In genomic region chr2:218853766-218854165, GRCh38 we compare ENCODE assay signal across 16 cellular contexts. TPM values are rescaled to one million over a fixed set of nuclear protein-coding genes. Genes with fewer than 3 reads are reported as not detected.
DNase-seq lines count a peak whose midpoint lies in the region; ATAC-seq, FAIRE-seq and TF ChIP-seq lines count a peak whose summit lies in the region.
"Had no signal": no experiment of that assay in that cellular context is flagged by ENCODE, and none has a peak within 500 bp of the region (broad histone marks: within the 10 kb centered on the region; RNA-seq: fewer than 3 reads in every experiment).

No MANE protein-coding gene starts in this region.

- WGBS in esophagus muscularis mucosa = 38% methylated on average over 5 of the region's 5 CpGs

- TF ChIP-seq POLR2A in esophagus muscularis mucosa (IDR thresholded peaks at IDR 0.05; ENCODE audit: low read depth) = no peak

- H3K36me3 ChIP-seq in Panc1 (ENCODE audit: control insufficient read depth, insufficient read depth, low read length) = no peaks in the 10 kb centered on the region
- no peaks in the 10 kb centered on the region for H3K36me3 ChIP-seq in esophagus muscularis mucosa
- H3K36me3 ChIP-seq: cardiac muscle cell had no signal

- peak; percentile 17 for DNase-seq in activated naive CD8-positive, alpha-beta T cell treated with anti-CD3 and anti-CD28 coated beads, Interleukin-2, amount 10 ng/mL, durations not matched to agents 7 days and 5 days
- DNase-seq in activated naive CD8-positive, alpha-beta T cell treated with anti-CD3 and anti-CD28 coated beads, Interleukin-2, amount 50 U/mL, for 24 hours = no peak
- DNase-seq in Panc1 (ENCODE audit: low read depth, low spot score) (no peak), fibroblast of pulmonary artery (ENCODE audit: low read depth) (peak; percentile 38), urothelium cell line (ENCODE audit: low spot score) (peak; percentile 76), esophagus muscularis mucosa (ENCODE audit: extremely low spot score) (no peak)
- no peak for DNase-seq in activated CD4-positive, alpha-beta T cell treated with anti-CD3 and anti-CD28 coated beads for 1 hour
- DNase-seq: foreskin melanocyte, T-cell had no signal

- no peak for ATAC-seq in activated naive CD8-positive, alpha-beta T cell treated with anti-CD3 and anti-CD28 coated beads, Interleukin-2, amount 10 ng/mL, durations not matched to agents 7 days and 5 days (ENCODE audit: low read depth)
- no peak for ATAC-seq in activated naive CD8-positive, alpha-beta T cell treated with anti-CD3 and anti-CD28 coated beads, Interleukin-2, amount 50 U/mL, for 24 hours
- peak; percentile 34 for ATAC-seq in Panc1
- no peak for ATAC-seq in GM21825 (IDR thresholded peaks at IDR 0.05; ENCODE audit: unreplicated experiment)

- H3K9me3 Mint-ChIP-seq in activated naive CD8-positive, alpha-beta T cell treated with anti-CD3 and anti-CD28 coated beads, Interleukin-2, amount 10 ng/mL, durations not matched to agents 7 days and 5 days = no peaks in the 10 kb centered on the region
- H3K9me3 Mint-ChIP-seq in activated naive CD8-positive, alpha-beta T cell treated with anti-CD3 and anti-CD28 coated beads, Interleukin-2, amount 50 U/mL, for 24 hours = no peaks in the 10 kb centered on the region
- H3K9me3 Mint-ChIP-seq: T-cell had no signal

- POLR2A ChIA-PET in activated naive CD8-positive, alpha-beta T cell treated with anti-CD3 and anti-CD28 coated beads, Interleukin-2, amount 10 ng/mL, durations not matched to agents 7 days and 5 days (lab: Charles Lee) = no interaction called here
- POLR2A ChIA-PET in Panc1 (lab: Charles Lee) = no interaction called here

- H3K4me3 Mint-ChIP-seq in activated naive CD8-positive, alpha-beta T cell treated with anti-CD3 and anti-CD28 coated beads, Interleukin-2, amount 10 ng/mL, durations not matched to agents 7 days and 5 days = no peak overlapping the region
- no peak overlapping the region for H3K4me3 Mint-ChIP-seq in activated naive CD8-positive, alpha-beta T cell treated with anti-CD3 and anti-CD28 coated beads, Interleukin-2, amount 50 U/mL, for 24 hours
- H3K4me3 Mint-ChIP-seq: T-cell had no signal

- CTCF ChIA-PET in Panc1 (lab: Charles Lee) = interaction anchor here (0.7 to 1.3 kb wide), 3 partner anchors 10 to 44 kb away, joined by 4 to 5 read pairs (median 4); no protein-coding TSS in a partner anchor

- no peak for FAIRE-seq in urothelium cell line (lab: Jason Lieb, UNC)
- FAIRE-seq: G401.6 had no signal

- H3K36me3 Mint-ChIP-seq in activated naive CD8-positive, alpha-beta T cell treated with anti-CD3 and anti-CD28 coated beads, Interleukin-2, amount 10 ng/mL, durations not matched to agents 7 days and 5 days = no peaks in the 10 kb centered on the region
- no peaks in the 10 kb centered on the region for H3K36me3 Mint-ChIP-seq in activated naive CD8-positive, alpha-beta T cell treated with anti-CD3 and anti-CD28 coated beads, Interleukin-2, amount 50 U/mL, for 24 hours (ENCODE audit: low read depth)
- H3K36me3 Mint-ChIP-seq: T-cell had no signal

- H3K4me1 ChIP-seq in Panc1 (ENCODE audit: control insufficient read depth, insufficient read depth, low read length) (peaks cover 21% of the 10 kb centered on the region), esophagus muscularis mucosa (peaks cover under 1 to 6% (median 3%) of the 10 kb centered on the region in 4 donors)
- H3K4me1 ChIP-seq: parathyroid adenoma had no signal

- no peak overlapping the region for H3K4me3 ChIP-seq in Panc1 (ENCODE audit: low read depth in 2 of 2, low read length in 2 of 2)
- H3K4me3 ChIP-seq in fibroblast of pulmonary artery (replicated peaks; ENCODE audit: low read depth, low read length) = no peak overlapping the region
- H3K4me3 ChIP-seq in esophagus muscularis mucosa = no peak overlapping the region
- H3K4me3 ChIP-seq: cardiac muscle cell, lung had no signal

- TF ChIP-seq EP300 in esophagus muscularis mucosa (IDR thresholded peaks at IDR 0.05) = no peak

- intact Hi-C loops in Panc1 (cut with micrococcal nuclease; ENCODE audit: unreplicated experiment) (loop anchor here (2.0 to 10.0 kb wide), 3 partner anchors 45 to 301 kb away; no protein-coding TSS in a partner anchor), esophagus muscularis mucosa (cut with DNase I) (loop anchor here (2.0 kb wide), 1 partner anchor 45 kb away; no protein-coding TSS in a partner anchor)

- H3K27me3 Mint-ChIP-seq in activated naive CD8-positive, alpha-beta T cell treated with anti-CD3 and anti-CD28 coated beads, Interleukin-2, amount 10 ng/mL, durations not matched to agents 7 days and 5 days = peaks cover 66% of the 10 kb centered on the region
- H3K27me3 Mint-ChIP-seq in activated naive CD8-positive, alpha-beta T cell treated with anti-CD3 and anti-CD28 coated beads, Interleukin-2, amount 50 U/mL, for 24 hours = peaks cover 69% of the 10 kb centered on the region

- BruUV-seq in Panc1 (replicated peaks; lab: Mats Ljungman, UMichigan) = no TSS peak

- no peaks in the 10 kb centered on the region for H3K9me3 ChIP-seq in Panc1 (ENCODE audit: control insufficient read depth, insufficient read depth, low read depth, low read length)
- no peaks in the 10 kb centered on the region for H3K9me3 ChIP-seq in esophagus muscularis mucosa

- H3K27ac ChIP-seq in Panc1 (ENCODE audit: low read length) = no peak overlapping the region
- H3K27ac ChIP-seq in esophagus muscularis mucosa (replicated peaks in 1 of 4) = no peak overlapping the region
- H3K27ac ChIP-seq: cardiac muscle cell, parathyroid adenoma had no signal

- TF ChIP-seq CTCF in Panc1 (IDR thresholded peaks at IDR 0.05) (no peak), fibroblast of pulmonary artery (IDR thresholded peaks at IDR 0.05; ENCODE audit: low read length, missing control alignments) (no peak), esophagus muscularis mucosa (IDR thresholded peaks at IDR 0.05) (no peak)

- in situ Hi-C loops in Panc1 (cut with HindIII; ENCODE audit: low pct_unique_long_range_greater_than_20kb, low sequenced_read_pairs) = no loop called here

- no peaks in the 10 kb centered on the region for H3K27me3 ChIP-seq in Panc1 (ENCODE audit: control insufficient read depth, insufficient read depth, low read length)
- peaks cover 0 to 91% (median 32%) of the 10 kb centered on the region in 4 donors for H3K27me3 ChIP-seq in esophagus muscularis mucosa

- no peak overlapping the region for H3K27ac Mint-ChIP-seq in activated naive CD8-positive, alpha-beta T cell treated with anti-CD3 and anti-CD28 coated beads, Interleukin-2, amount 10 ng/mL, durations not matched to agents 7 days and 5 days
- H3K27ac Mint-ChIP-seq in activated naive CD8-positive, alpha-beta T cell treated with anti-CD3 and anti-CD28 coated beads, Interleukin-2, amount 50 U/mL, for 24 hours = no peak overlapping the region
- H3K27ac Mint-ChIP-seq: T-cell had no signal

- peaks cover 2% of the 10 kb centered on the region for H3K4me1 Mint-ChIP-seq in activated naive CD8-positive, alpha-beta T cell treated with anti-CD3 and anti-CD28 coated beads, Interleukin-2, amount 10 ng/mL, durations not matched to agents 7 days and 5 days
- peaks cover 2% of the 10 kb centered on the region for H3K4me1 Mint-ChIP-seq in activated naive CD8-positive, alpha-beta T cell treated with anti-CD3 and anti-CD28 coated beads, Interleukin-2, amount 50 U/mL, for 24 hours

RNA-seq across cellular contexts. Expression of gene WNT6, which starts 5.8 kb away (rescaled TPM):
- total RNA-seq in activated naive CD8-positive, alpha-beta T cell treated with anti-CD3 and anti-CD28 coated beads, Interleukin-2, amount 10 ng/mL, durations not matched to agents 7 days and 5 days = not detected
- total RNA-seq in Panc1 (2021; ENCODE audit: unreplicated experiment) = 8.1 TPM
- 3.9 TPM for polyA plus RNA-seq in Panc1 (2012; ENCODE audit: insufficient read length)
- total RNA-seq in esophagus muscularis mucosa = 10 to 100 TPM in 2 of 4 donors, 1 to 10 TPM in 2; 2.9 to 14.3 (median 8.0) TPM
- total RNA-seq: cardiac muscle cell, HT-29, NCI-H460 had no signal

RNA-seq across cellular contexts. Expression of gene PRKAG3, which starts 22.2 kb away (rescaled TPM):
- not detected for total RNA-seq in activated naive CD8-positive, alpha-beta T cell treated with anti-CD3 and anti-CD28 coated beads, Interleukin-2, amount 10 ng/mL, durations not matched to agents 7 days and 5 days
- total RNA-seq in Panc1 (2021; ENCODE audit: unreplicated experiment) (not detected), esophagus muscularis mucosa (not detected)
- not detected for polyA plus RNA-seq in Panc1 (2012; ENCODE audit: insufficient read length)
- total RNA-seq: cardiac muscle cell, HT-29, lung, NCI-H460, T-cell had no signal

RNA-seq across cellular contexts. Expression of gene WNT10A, which starts 26.9 kb away (rescaled TPM):
- total RNA-seq in activated naive CD8-positive, alpha-beta T cell treated with anti-CD3 and anti-CD28 coated beads, Interleukin-2, amount 10 ng/mL, durations not matched to agents 7 days and 5 days = 1 to 10 TPM; 1.9 to 2.5 TPM
- total RNA-seq in Panc1 (2021; ENCODE audit: unreplicated experiment) (9.2 TPM), esophagus muscularis mucosa (under 1 TPM in 1 of 4 donors, not detected in 3; 0.17 TPM)
- polyA plus RNA-seq in Panc1 (2012; ENCODE audit: insufficient read length) = 8.6 TPM
- total RNA-seq: cardiac muscle cell, NCI-H460 had no signal
- polyA plus RNA-seq: cardiac muscle cell had no signal

Comparison
In these comparisons a context has a peak if more than half of its experiments do, and no peak if none do; other contexts are left out.
1. DNase-seq: peak in activated naive CD8-positive, alpha-beta T cell treated with anti-CD3 and anti-CD28 coated beads, Interleukin-2, amount 10 ng/mL, durations not matched to agents 7 days and 5 days (single experiment), fibroblast of pulmonary artery (single experiment) and urothelium cell line (single experiment); none in activated naive CD8-positive, alpha-beta T cell treated with anti-CD3 and anti-CD28 coated beads, Interleukin-2, amount 50 U/mL, for 24 hours (single experiment), Panc1 (single experiment), activated CD4-positive, alpha-beta T cell treated with anti-CD3 and anti-CD28 coated beads for 1 hour (single experiment) and esophagus muscularis mucosa (single experiment).